ENCODE assay signal across 9 cellular contexts in genomic region chr14:68975667-68976066, GRCh38. TPM values are rescaled to one million over a fixed set of nuclear protein-coding genes. Genes with fewer than 3 reads are reported as not detected.
A peak's percentile ranks its signal among the peaks of the same experiment; 100 is the strongest.
DNase-seq lines count a peak whose midpoint lies in the region; ATAC-seq, FAIRE-seq and TF ChIP-seq lines count a peak whose summit lies in the region.
"Had no signal": no experiment of that assay in that cellular context is flagged by ENCODE, and none has a peak within 500 bp of the region (broad histone marks: within the 10 kb centered on the region; RNA-seq: fewer than 3 reads in every experiment).

No MANE protein-coding gene starts in this region.

- no peak for FAIRE-seq in H54 (lab: Jason Lieb, UNC)
- FAIRE-seq: pancreas had no signal

- TF ChIP-seq CTCF in foreskin keratinocyte (conservative IDR thresholded peaks at IDR 0.05) = no peak

- H3K9me3 Mint-ChIP-seq in activated naive CD8-positive, alpha-beta T cell treated with anti-CD3 and anti-CD28 coated beads for 36 hours = peaks cover 11% of the 10 kb centered on the region

- peak; percentile 73 for DNase-seq in ELR (ENCODE audit: low read depth)
- no peak for DNase-seq in activated naive CD8-positive, alpha-beta T cell treated with anti-CD3 and anti-CD28 coated beads for 36 hours
- DNase-seq in foreskin keratinocyte = peak; percentile 79 to 84
- DNase-seq in H54 (ENCODE audit: insufficient read length, low spot score) = no peak
- DNase-seq in anterior cingulate cortex (lab: John Stamatoyannopoulos, UW) = no peak
- no peak for DNase-seq in NCI-H446 treated with DMSO at 0.1 percent for 48 hours (lab: John Stamatoyannopoulos, UW)

- peaks cover 65% of the 10 kb centered on the region for H3K4me1 Mint-ChIP-seq in activated naive CD8-positive, alpha-beta T cell treated with anti-CD3 and anti-CD28 coated beads for 36 hours

- peaks cover 58% of the 10 kb centered on the region for H3K36me3 Mint-ChIP-seq in activated naive CD8-positive, alpha-beta T cell treated with anti-CD3 and anti-CD28 coated beads for 36 hours

- no peaks in the 10 kb centered on the region for H3K27me3 Mint-ChIP-seq in activated naive CD8-positive, alpha-beta T cell treated with anti-CD3 and anti-CD28 coated beads for 36 hours

- peak overlapping the region; percentile 88 for H3K4me3 Mint-ChIP-seq in activated naive CD8-positive, alpha-beta T cell treated with anti-CD3 and anti-CD28 coated beads for 36 hours

- no peak overlapping the region for H3K27ac ChIP-seq in foreskin keratinocyte
- H3K27ac ChIP-seq in skin epidermis = peak overlapping the region in 18 of 21 experiments; percentile 18 to 99 (median 95)

- ATAC-seq in foreskin keratinocyte (peak; percentile 19), GM21360 (IDR thresholded peaks at IDR 0.05; ENCODE audit: unreplicated experiment) (no peak)
- ATAC-seq: pancreas had no signal

- no peak for TF ChIP-seq POLR2A in H54 (IDR thresholded peaks at IDR 0.05; ENCODE audit: low read depth, low read length)

- peak overlapping the region; percentile 92 for H3K27ac Mint-ChIP-seq in activated naive CD8-positive, alpha-beta T cell treated with anti-CD3 and anti-CD28 coated beads for 36 hours

- no peaks in the 10 kb centered on the region for H3K27me3 ChIP-seq in foreskin keratinocyte
- H3K27me3 ChIP-seq: pancreas had no signal

- H3K4me1 ChIP-seq in foreskin keratinocyte = peaks cover 32% of the 10 kb centered on the region

- peak overlapping the region in 1 of 7 experiments; percentile 89 for H3K4me3 ChIP-seq in skin epidermis

RNA-seq across cellular contexts. Expression of gene ACTN1, which starts 3.4 kb away (rescaled TPM):
- total RNA-seq in activated naive CD8-positive, alpha-beta T cell treated with anti-CD3 and anti-CD28 coated beads for 36 hours = 100 to 1,000 TPM; 171 to 177 TPM
- total RNA-seq in foreskin keratinocyte = 687 and 748 TPM in 2 replicates
- polyA plus RNA-seq in foreskin keratinocyte = 401 and 426 TPM in 2 replicates

Comparison
In these comparisons a context has a peak if more than half of its experiments do, and no peak if none do; other contexts are left out.
1. DNase-seq: peak in ELR (single experiment) and foreskin keratinocyte (2 of 2); none in activated naive CD8-positive, alpha-beta T cell treated with anti-CD3 and anti-CD28 coated beads for 36 hours (single experiment), H54 (single experiment), anterior cingulate cortex (0 of 58) and NCI-H446 treated with DMSO at 0.1 percent for 48 hours (single experiment).